Comparison of ENCODE assay signal across 20 cellular contexts in genomic region chr1:14866841-14867626, GRCh38.
"Had no signal": no experiment of that assay in that cellular context is flagged by ENCODE, and none has a peak within 500 bp of the region (broad histone marks: within the 10 kb centered on the region; RNA-seq: fewer than 3 reads in every experiment).

No MANE protein-coding gene starts in this region.

- H3K4me1 Mint-ChIP-seq: immature natural killer cell, natural killer cell had no signal

- H3K4me3 Mint-ChIP-seq: activated CD4-positive, alpha-beta memory T cell treated with anti-CD3 and anti-CD28 coated beads for 36 hours; activated naive CD8-positive, alpha-beta T cell; activated T-cell treated with anti-CD3 and anti-CD28 coated beads, Interleukin-2, amount 50 U/mL, for 4 hours; brain; dendritic cell treated with granulocyte-macrophage colony-stimulating factor and Interleukin-4, amounts not matched to agents 40 ng/mL and 50 ng/mL, for 4 days; immature natural killer cell; natural killer cell; stimulated activated naive CD8-positive, alpha-beta T cell treated with anti-CD3 and anti-CD28 coated beads, Interleukin-15, Interleukin-2, amounts not matched to agents 100 ng/mL and 50 ng/mL, for 24 hours had no signal

- H3K36me3 Mint-ChIP-seq: activated CD4-positive, alpha-beta memory T cell treated with anti-CD3 and anti-CD28 coated beads for 36 hours; activated naive CD8-positive, alpha-beta T cell; brain; immature natural killer cell; natural killer cell had no signal

- H3K4me3 ChIP-seq: mucosa of descending colon, psoas muscle, upper lobe of right lung had no signal

- H3K27me3 ChIP-seq: upper lobe of right lung had no signal

- H3K4me1 ChIP-seq: psoas muscle, upper lobe of right lung had no signal

- H3K36me3 ChIP-seq: upper lobe of right lung had no signal

- ATAC-seq: activated T-cell treated with anti-CD3 and anti-CD28 coated beads, Interleukin-2, amount 50 U/mL, for 4 hours; left cardiac atrium; mucosa of descending colon; natural killer cell; psoas muscle; upper lobe of right lung had no signal

- H3K27ac ChIP-seq: psoas muscle, upper lobe of right lung had no signal

- H3K9me3 Mint-ChIP-seq: activated CD4-positive, alpha-beta memory T cell treated with anti-CD3 and anti-CD28 coated beads for 36 hours; activated T-cell treated with anti-CD3 and anti-CD28 coated beads, Interleukin-2, amount 50 U/mL, for 4 hours; brain; dendritic cell treated with granulocyte-macrophage colony-stimulating factor and Interleukin-4, amounts not matched to agents 40 ng/mL and 50 ng/mL, for 4 days; immature natural killer cell; natural killer cell; stimulated activated naive CD8-positive, alpha-beta T cell treated with anti-CD3 and anti-CD28 coated beads, Interleukin-15, Interleukin-2, amounts not matched to agents 100 ng/mL and 50 ng/mL, for 24 hours had no signal

- H3K9me3 ChIP-seq: mucosa of descending colon, psoas muscle, upper lobe of right lung had no signal

- H3K27ac Mint-ChIP-seq: activated CD4-positive, alpha-beta memory T cell treated with anti-CD3 and anti-CD28 coated beads for 36 hours; activated naive CD8-positive, alpha-beta T cell; dendritic cell treated with granulocyte-macrophage colony-stimulating factor and Interleukin-4, amounts not matched to agents 40 ng/mL and 50 ng/mL, for 4 days; immature natural killer cell; natural killer cell; stimulated activated naive CD8-positive, alpha-beta T cell treated with anti-CD3 and anti-CD28 coated beads, Interleukin-15, Interleukin-2, amounts not matched to agents 100 ng/mL and 50 ng/mL, for 24 hours had no signal

- DNase-seq: activated CD4-positive, alpha-beta memory T cell treated with anti-CD3 and anti-CD28 coated beads for 36 hours; activated CD4-positive, CD25-positive, alpha-beta regulatory T cell treated with anti-CD3 and anti-CD28 coated beads, Interleukin-2, amount 50 U/mL, for 72 hours; activated gamma-delta T cell; activated T-cell treated with anti-CD3 and anti-CD28 coated beads, Interleukin-2, amount 50 U/mL, for 4 hours; amygdala; erythroblast; hippocampal formation; immature natural killer cell; left cardiac atrium; mammary epithelial cell; mucosa of descending colon; natural killer cell; occipital lobe; psoas muscle; stimulated activated CD4-positive, alpha-beta T cell treated with anti-CD3 and anti-CD28 coated beads, Interleukin-2, amount 100 ng/mL, for 48 hours; upper lobe of right lung had no signal
